In the genomic region with DNA sequence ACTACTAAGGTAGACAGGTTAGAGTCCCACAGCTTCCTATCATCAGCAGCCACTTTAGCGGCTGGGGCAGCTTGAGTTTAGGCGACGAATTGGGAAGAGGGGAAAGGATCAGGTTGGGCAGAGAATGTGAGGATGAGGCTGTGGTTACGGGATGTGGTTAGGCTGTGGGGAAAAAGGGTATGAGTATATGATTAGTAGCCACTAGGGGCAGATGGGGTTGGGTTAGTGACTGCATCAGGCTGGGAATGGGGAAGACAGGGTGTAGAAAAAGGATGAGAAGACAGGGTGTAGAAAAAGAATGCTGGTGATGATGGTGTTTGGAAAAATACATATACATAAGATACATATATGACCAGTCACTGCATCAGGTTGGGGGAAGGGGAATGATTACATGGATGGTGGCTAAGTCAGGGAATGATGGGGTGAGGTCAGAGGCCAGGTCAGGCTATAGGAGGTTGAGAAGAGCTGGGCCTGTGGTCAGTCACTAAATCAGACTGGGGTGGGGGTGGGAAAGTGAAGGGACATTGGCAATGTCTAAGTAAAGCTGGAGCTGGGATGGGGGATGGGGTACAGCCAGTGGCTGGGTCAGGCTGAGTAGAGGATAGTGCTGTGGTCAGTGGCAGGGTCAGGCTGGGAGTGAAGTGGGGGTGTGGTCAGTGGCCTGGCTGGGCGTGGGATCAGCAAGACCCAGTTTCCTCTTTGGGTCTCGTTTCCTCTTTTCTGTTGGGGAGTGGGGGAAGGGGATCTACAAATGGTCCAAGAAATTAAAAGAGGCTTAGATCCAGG, we compare ENCODE assay signal across 2 cellular contexts.
TF ChIP-seq lines count a peak whose summit lies in the region.

No MANE protein-coding gene starts in this region.

TF ChIP-seq in WTC11, 78 proteins besides CTCF, POLR2A, EP300 and RAD21 (continued from another document):
- TF ChIP-seq, protein P1, sequence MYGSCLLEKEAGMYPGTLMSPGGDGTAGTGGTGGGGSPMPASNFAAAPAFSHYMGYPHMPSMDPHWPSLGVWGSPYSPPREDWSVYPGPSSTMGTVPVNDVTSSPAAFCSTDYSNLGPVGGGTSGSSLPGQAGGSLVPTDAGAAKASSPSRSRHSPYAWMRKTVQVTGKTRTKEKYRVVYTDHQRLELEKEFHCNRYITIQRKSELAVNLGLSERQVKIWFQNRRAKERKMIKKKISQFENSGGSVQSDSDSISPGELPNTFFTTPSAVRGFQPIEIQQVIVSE (CRISPR knock-in tag; IDR thresholded peaks at IDR 0.05; ENCODE audit: borderline replicate concordance), result no peak
- TF ChIP-seq NR2C2 (CRISPR knock-in tag; IDR thresholded peaks at IDR 0.05) (no peak), GRHL2 (CRISPR knock-in tag; IDR thresholded peaks at IDR 0.05; ENCODE audit: insufficient replicate concordance, severe bottlenecking) (no peak), ZNF512 (CRISPR knock-in tag; IDR thresholded peaks at IDR 0.05; ENCODE audit: borderline replicate concordance) (no peak), TEAD4 (CRISPR knock-in tag; IDR thresholded peaks at IDR 0.05) (no peak), MXD4 (CRISPR knock-in tag; IDR thresholded peaks at IDR 0.05; ENCODE audit: borderline replicate concordance) (no peak)
- TF ChIP-seq, protein P2, sequence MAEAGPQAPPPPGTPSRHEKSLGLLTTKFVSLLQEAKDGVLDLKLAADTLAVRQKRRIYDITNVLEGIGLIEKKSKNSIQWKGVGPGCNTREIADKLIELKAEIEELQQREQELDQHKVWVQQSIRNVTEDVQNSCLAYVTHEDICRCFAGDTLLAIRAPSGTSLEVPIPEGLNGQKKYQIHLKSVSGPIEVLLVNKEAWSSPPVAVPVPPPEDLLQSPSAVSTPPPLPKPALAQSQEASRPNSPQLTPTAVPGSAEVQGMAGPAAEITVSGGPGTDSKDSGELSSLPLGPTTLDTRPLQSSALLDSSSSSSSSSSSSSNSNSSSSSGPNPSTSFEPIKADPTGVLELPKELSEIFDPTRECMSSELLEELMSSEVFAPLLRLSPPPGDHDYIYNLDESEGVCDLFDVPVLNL (CRISPR knock-in tag; IDR thresholded peaks at IDR 0.05; ENCODE audit: borderline replicate concordance, low read depth), result no peak

TF ChIP-seq in neural cell, 6 proteins besides CTCF, POLR2A, EP300 and RAD21 (continued from another document):
- TF ChIP-seq, protein P3, sequence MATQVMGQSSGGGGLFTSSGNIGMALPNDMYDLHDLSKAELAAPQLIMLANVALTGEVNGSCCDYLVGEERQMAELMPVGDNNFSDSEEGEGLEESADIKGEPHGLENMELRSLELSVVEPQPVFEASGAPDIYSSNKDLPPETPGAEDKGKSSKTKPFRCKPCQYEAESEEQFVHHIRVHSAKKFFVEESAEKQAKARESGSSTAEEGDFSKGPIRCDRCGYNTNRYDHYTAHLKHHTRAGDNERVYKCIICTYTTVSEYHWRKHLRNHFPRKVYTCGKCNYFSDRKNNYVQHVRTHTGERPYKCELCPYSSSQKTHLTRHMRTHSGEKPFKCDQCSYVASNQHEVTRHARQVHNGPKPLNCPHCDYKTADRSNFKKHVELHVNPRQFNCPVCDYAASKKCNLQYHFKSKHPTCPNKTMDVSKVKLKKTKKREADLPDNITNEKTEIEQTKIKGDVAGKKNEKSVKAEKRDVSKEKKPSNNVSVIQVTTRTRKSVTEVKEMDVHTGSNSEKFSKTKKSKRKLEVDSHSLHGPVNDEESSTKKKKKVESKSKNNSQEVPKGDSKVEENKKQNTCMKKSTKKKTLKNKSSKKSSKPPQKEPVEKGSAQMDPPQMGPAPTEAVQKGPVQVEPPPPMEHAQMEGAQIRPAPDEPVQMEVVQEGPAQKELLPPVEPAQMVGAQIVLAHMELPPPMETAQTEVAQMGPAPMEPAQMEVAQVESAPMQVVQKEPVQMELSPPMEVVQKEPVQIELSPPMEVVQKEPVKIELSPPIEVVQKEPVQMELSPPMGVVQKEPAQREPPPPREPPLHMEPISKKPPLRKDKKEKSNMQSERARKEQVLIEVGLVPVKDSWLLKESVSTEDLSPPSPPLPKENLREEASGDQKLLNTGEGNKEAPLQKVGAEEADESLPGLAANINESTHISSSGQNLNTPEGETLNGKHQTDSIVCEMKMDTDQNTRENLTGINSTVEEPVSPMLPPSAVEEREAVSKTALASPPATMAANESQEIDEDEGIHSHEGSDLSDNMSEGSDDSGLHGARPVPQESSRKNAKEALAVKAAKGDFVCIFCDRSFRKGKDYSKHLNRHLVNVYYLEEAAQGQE (IDR thresholded peaks at IDR 0.05; ENCODE audit: borderline replicate concordance), result no peak
- no peak for TF ChIP-seq POLR2AphosphoS5 (IDR thresholded peaks at IDR 0.05)
TF ChIP-seq in neural cell: peak in this region for 0.
